In genomic region chr4:1777822-1778641, GRCh38 we compare ENCODE assay signal across 12 cellular contexts. TPM values are rescaled to one million over a fixed set of nuclear protein-coding genes. Genes with fewer than 3 reads are reported as not detected.
DNase-seq lines count a peak whose midpoint lies in the region; ATAC-seq, FAIRE-seq and TF ChIP-seq lines count a peak whose summit lies in the region.
"Had no signal": no experiment of that assay in that cellular context is flagged by ENCODE, and none has a peak within 500 bp of the region (broad histone marks: within the 10 kb centered on the region; RNA-seq: fewer than 3 reads in every experiment).

No MANE protein-coding gene starts in this region.

- H3K79me2 ChIP-seq in K562 (ENCODE audit: control insufficient read depth, insufficient read depth, low read length): no peaks in the 10 kb centered on the region
- H3K79me2 ChIP-seq: parathyroid adenoma had no signal

- no peaks in the 10 kb centered on the region for H3K9me1 ChIP-seq in K562 (ENCODE audit: control insufficient read depth, insufficient read depth, low read length)

- intact Hi-C loops in MCF 10A (cut with micrococcal nuclease) (no loop called here), breast epithelium (cut with DNase I; ENCODE audit: low total_unique reads) (no loop called here), K562 (cut with micrococcal nuclease) (no loop called here), upper lobe of right lung (cut with DNase I) (no loop called here)

- no peak for TF ChIP-seq CTCF in MCF 10A (IDR thresholded peaks at IDR 0.05; ENCODE audit: unreplicated experiment)
- TF ChIP-seq CTCF in breast epithelium (IDR thresholded peaks at IDR 0.05): no peak
- TF ChIP-seq CTCF in K562 (IDR thresholded peaks at IDR 0.05 in 2 of 3, conservative IDR thresholded peaks at IDR 0.05 in 1 of 3; ENCODE audit: insufficient read depth in 2 of 3, low read depth in 1 of 3, low read length in 3 of 3): no peak
- no peak for TF ChIP-seq CTCF in upper lobe of right lung (IDR thresholded peaks at IDR 0.05)

- H3K4me1 ChIP-seq in breast epithelium: no peaks in the 10 kb centered on the region
- H3K4me1 ChIP-seq in K562 (replicated peaks in 1 of 2; ENCODE audit: control insufficient read depth in 2 of 2, insufficient read depth in 2 of 2, low read length in 2 of 2): peaks cover 0 to 82% of the 10 kb centered on the region in 2 experiments; a peak in 4 of 5 replicates
- H3K4me1 ChIP-seq in upper lobe of right lung: peaks cover 8% of the 10 kb centered on the region
- H3K4me1 ChIP-seq: parathyroid adenoma had no signal

- TF ChIP-seq POLR2A in breast epithelium (IDR thresholded peaks at IDR 0.05): no peak
- no peak for TF ChIP-seq POLR2A in K562 (conservative IDR thresholded peaks at IDR 0.05)

- H3K36me3 ChIP-seq in breast epithelium: no peaks in the 10 kb centered on the region
- no peaks in the 10 kb centered on the region for H3K36me3 ChIP-seq in K562 (ENCODE audit: control insufficient read depth, insufficient read depth, low read length)
- H3K36me3 ChIP-seq in upper lobe of right lung: no peaks in the 10 kb centered on the region
- H3K36me3 ChIP-seq: WERI-Rb-1 had no signal

- ATAC-seq in K562 (peak; percentile 88), upper lobe of right lung (peak; percentile 40), GM19455 (IDR thresholded peaks at IDR 0.05; ENCODE audit: unreplicated experiment) (no peak)

- H3K9me3 Mint-ChIP-seq in MCF 10A (ENCODE audit: unreplicated experiment): no peaks in the 10 kb centered on the region
- H3K9me3 Mint-ChIP-seq: activated naive CD8-positive, alpha-beta T cell treated with anti-CD3 and anti-CD28 coated beads for 36 hours had no signal

- BruUV-seq in MCF 10A (replicated peaks; lab: Mats Ljungman, UMichigan) (no TSS peak), K562 (replicated peaks; lab: Mats Ljungman, UMichigan) (no TSS peak)

- H3K27ac ChIP-seq in breast epithelium: no peak overlapping the region
- H3K27ac ChIP-seq in K562 (ENCODE audit: extremely low read depth, low read depth, low read length): no peak overlapping the region
- no peak overlapping the region for H3K27ac ChIP-seq in upper lobe of right lung
- H3K27ac ChIP-seq: parathyroid adenoma, WERI-Rb-1 had no signal

- TF ChIP-seq RAD21 in K562 (CRISPR knock-in tag; conservative IDR thresholded peaks at IDR 0.05 in 1 of 2, IDR thresholded peaks at IDR 0.05 in 1 of 2): no peak

- H3K4me3 ChIP-seq in breast epithelium (no peak overlapping the region), K562 (no peak overlapping the region), upper lobe of right lung (no peak overlapping the region)

- H3K4me1 Mint-ChIP-seq in MCF 10A (ENCODE audit: insufficient read depth, unreplicated experiment): peaks cover 6% of the 10 kb centered on the region
- H3K4me1 Mint-ChIP-seq: activated naive CD8-positive, alpha-beta T cell treated with anti-CD3 and anti-CD28 coated beads for 36 hours had no signal

- FAIRE-seq in K562 (lab: Jason Lieb, UNC): peak; percentile 79

- H3K36me3 Mint-ChIP-seq in MCF 10A (ENCODE audit: insufficient read depth, unreplicated experiment): no peaks in the 10 kb centered on the region
- H3K36me3 Mint-ChIP-seq: activated naive CD8-positive, alpha-beta T cell treated with anti-CD3 and anti-CD28 coated beads for 36 hours had no signal

- H3K27ac Mint-ChIP-seq in MCF 10A (ENCODE audit: low read depth, unreplicated experiment): no peak overlapping the region
- H3K27ac Mint-ChIP-seq: activated naive CD8-positive, alpha-beta T cell treated with anti-CD3 and anti-CD28 coated beads for 36 hours had no signal

- no peaks in the 10 kb centered on the region for H3K27me3 Mint-ChIP-seq in MCF 10A (ENCODE audit: insufficient read depth, unreplicated experiment)
- H3K27me3 Mint-ChIP-seq: activated naive CD8-positive, alpha-beta T cell treated with anti-CD3 and anti-CD28 coated beads for 36 hours had no signal

- no peaks in the 10 kb centered on the region for H3K27me3 ChIP-seq in breast epithelium
- H3K27me3 ChIP-seq in K562 (ENCODE audit: control insufficient read depth in 2 of 2, insufficient read depth in 2 of 2, low read length in 2 of 2): no peaks in the 10 kb centered on the region
- H3K27me3 ChIP-seq in upper lobe of right lung: no peaks in the 10 kb centered on the region

- peak; percentile 62 for DNase-seq in MCF 10A (ENCODE audit: unreplicated experiment)
- DNase-seq in breast epithelium (ENCODE audit: low spot score in 2 of 2): no peak
- peak; percentile 78 to 82 (median 80) for DNase-seq in K562 (ENCODE audit: extremely low read depth in 1 of 4, low spot score in 3 of 4)
- DNase-seq in iris pigment epithelial cell (ENCODE audit: low read depth): peak; percentile 10
- DNase-seq in upper lobe of right lung: no peak
- DNase-seq in glomerular visceral epithelial cell (ENCODE audit: extremely low spot score): no peak
- DNase-seq in NCI-H1105 treated with DMSO at 0.1 percent for 48 hours (lab: John Stamatoyannopoulos, UW): no peak
- DNase-seq: activated naive CD8-positive, alpha-beta T cell treated with anti-CD3 and anti-CD28 coated beads for 36 hours; NCI-H748 treated with DMSO at 0.1 percent for 48 hours; WERI-Rb-1 had no signal

- 32% methylated on average over 20 of the region's 27 CpGs for WGBS in K562 (ENCODE audit: insufficient coverage, low coverage, missing lambda C conversion rate)

- CTCF ChIA-PET in MCF 10A (lab: Yijun Ruan, JAX) (interaction anchor here (0.6 to 1.0 kb wide), 3 partner anchors 26 to 109 kb away, joined by 3 to 4 read pairs (median 3); no protein-coding TSS in a partner anchor), K562 (lab: Yijun Ruan, JAX; ENCODE audit: low intra/inter-chr PET ratio) (no interaction called here)

- in situ Hi-C loops in K562 (cut with MboI): no loop called here

- POLR2A ChIA-PET in MCF 10A (lab: Yijun Ruan, JAX) (interaction anchor here (0.6 to 1.2 kb wide), 5 partner anchors 12 to 94 kb away, joined by 3 to 5 read pairs (median 3); partner anchors contain the start of gene SLBP), K562 (lab: Yijun Ruan, JAX) (interaction anchor here (0.9 to 2.2 kb wide), 5 partner anchors 12 to 146 kb away, joined by 3 to 6 read pairs (median 5); no protein-coding TSS in a partner anchor)

- H4K20me1 ChIP-seq in K562 (replicated peaks; ENCODE audit: control insufficient read depth, insufficient read depth, low read length): no peaks in the 10 kb centered on the region

- TF ChIP-seq EP300 in K562 (IDR thresholded peaks at IDR 0.05; ENCODE audit: low read length): no peak

- no peak overlapping the region for H3K4me3 Mint-ChIP-seq in MCF 10A (ENCODE audit: unreplicated experiment)
- H3K4me3 Mint-ChIP-seq: activated naive CD8-positive, alpha-beta T cell treated with anti-CD3 and anti-CD28 coated beads for 36 hours had no signal

- peak overlapping the region in 1 of 2 experiments; percentile 78; a peak in 2 of 4 replicates for H3K9ac ChIP-seq in K562 (ENCODE audit: insufficient read depth in 1 of 2, low read depth in 2 of 2, low read length in 2 of 2)
- H3K9ac ChIP-seq: parathyroid adenoma had no signal

- H3K9me3 ChIP-seq in breast epithelium: no peaks in the 10 kb centered on the region
- no peaks in the 10 kb centered on the region for H3K9me3 ChIP-seq in K562 (replicated peaks; ENCODE audit: control insufficient read depth, insufficient read depth, low read depth, low read length)
- H3K9me3 ChIP-seq in upper lobe of right lung: no peaks in the 10 kb centered on the region

- no peak overlapping the region for H3K4me2 ChIP-seq in K562 (ENCODE audit: insufficient read depth, low read length)

- no peak overlapping the region for H2AFZ ChIP-seq in K562 (ENCODE audit: low read depth, low read length)
- H2AFZ ChIP-seq: parathyroid adenoma had no signal

RNA-seq across cellular contexts. Expression of gene FGFR3, which starts 15.1 kb away (rescaled TPM):
- 2.5 and 6.5 TPM in 2 replicates for total RNA-seq in MCF 10A (2022)
- 1 to 10 TPM in 2 of 3 donors, under 1 TPM in 1; 0.80 to 3.5 (median 2.0) TPM for total RNA-seq in breast epithelium
- total RNA-seq in K562 (2011; cell fraction: chromatin; rRNA removed; ENCODE audit: low replicate concordance): 54.4 and 166 TPM in 2 replicates
- total RNA-seq in K562 (2011; cell fraction: nucleolus; rRNA removed): 200 and 208 TPM in 2 replicates
- total RNA-seq in K562 (2011; cell fraction: nucleoplasm; rRNA removed): 76.8 and 80.7 TPM in 2 replicates
- total RNA-seq in K562 (2014; rRNA removed): 39.9 and 43.8 TPM in 2 replicates
- total RNA-seq in K562 (2014; rRNA removed; fragmentation: Illumina TruSeq; extraction: Trizol): 6.3 and 6.5 TPM in 2 replicates
- total RNA-seq in K562 (2015; rRNA removed; fragmentation: Illumina TruSeq; extraction: Trizol): 12.7 and 14.1 TPM in 2 replicates
- total RNA-seq in K562 (2021): 47.8 and 60.4 TPM in 2 replicates
- 20.4 and 21.7 TPM in 2 replicates for polyA plus RNA-seq in K562 (2011; rRNA removed)
- 18.7 and 54.2 TPM in 2 replicates for polyA plus RNA-seq in K562 (2011; cell fraction: cytosol; rRNA removed)
- 176 and 334 TPM in 2 replicates for polyA plus RNA-seq in K562 (2011; cell fraction: nucleus; rRNA removed)
- polyA plus RNA-seq in K562 (2012): 15.0 and 22.4 TPM in 2 replicates
- polyA plus RNA-seq in K562 (2014; fragmentation: Illumina TruSeq; extraction: Trizol): 8.4 and 22.9 TPM in 2 replicates
- 1 to 10 TPM; 1.2 to 1.7 TPM for polyA plus RNA-seq in K562 (2014; fragmentation: Nextera tagmentation; extraction: Ambion mirVana)
- 48.9 and 51.5 TPM in 2 replicates for polyA plus RNA-seq in K562 (2014; rRNA removed)
- 3.9 and 9.3 TPM in 2 replicates for polyA minus RNA-seq in K562 (2011; rRNA and poly(A)+ RNA removed)
- 30.2 and 37.6 TPM in 2 replicates for polyA minus RNA-seq in K562 (2011; cell fraction: cytosol; rRNA and poly(A)+ RNA removed)
- 59.1 and 74.0 TPM in 2 replicates for polyA minus RNA-seq in K562 (2011; cell fraction: nucleus; rRNA and poly(A)+ RNA removed)
- 32.1 TPM for total RNA-seq in upper lobe of right lung
- total RNA-seq: activated naive CD8-positive, alpha-beta T cell treated with anti-CD3 and anti-CD28 coated beads for 36 hours had no signal

RNA-seq across cellular contexts. Expression of gene TACC3, which starts 56.7 kb away (rescaled TPM):
- 53.0 and 69.8 TPM in 2 replicates for total RNA-seq in MCF 10A (2022)
- 1 to 10 TPM; 4.1 to 7.8 (median 4.9) TPM for total RNA-seq in breast epithelium
- total RNA-seq in K562 (2011; cell fraction: chromatin; rRNA removed; ENCODE audit: low replicate concordance): 114 and 225 TPM in 2 replicates
- total RNA-seq in K562 (2011; cell fraction: nucleolus; rRNA removed): 114 and 126 TPM in 2 replicates
- total RNA-seq in K562 (2011; cell fraction: nucleoplasm; rRNA removed): 94.5 and 103 TPM in 2 replicates
- 66.3 and 80.2 TPM in 2 replicates for total RNA-seq in K562 (2014; rRNA removed)
- total RNA-seq in K562 (2014; rRNA removed; fragmentation: Illumina TruSeq; extraction: Trizol): 47.1 and 49.7 TPM in 2 replicates
- total RNA-seq in K562 (2015; rRNA removed; fragmentation: Illumina TruSeq; extraction: Trizol): 52.1 and 55.6 TPM in 2 replicates
- total RNA-seq in K562 (2021): 112 and 122 TPM in 2 replicates
- polyA plus RNA-seq in K562 (2011; rRNA removed): 50.3 and 50.8 TPM in 2 replicates
- 45.2 and 61.0 TPM in 2 replicates for polyA plus RNA-seq in K562 (2011; cell fraction: cytosol; rRNA removed)
- 150 and 212 TPM in 2 replicates for polyA plus RNA-seq in K562 (2011; cell fraction: nucleus; rRNA removed)
- 93.9 and 100.0 TPM in 2 replicates for polyA plus RNA-seq in K562 (2012)
- polyA plus RNA-seq in K562 (2014; fragmentation: Illumina TruSeq; extraction: Trizol): 95.2 and 122 TPM in 2 replicates
- polyA plus RNA-seq in K562 (2014; fragmentation: Nextera tagmentation; extraction: Ambion mirVana): 1 to 10 TPM; 1.9 to 2.8 TPM
- 90.1 and 102 TPM in 2 replicates for polyA plus RNA-seq in K562 (2014; rRNA removed)
- polyA minus RNA-seq in K562 (2011; rRNA and poly(A)+ RNA removed): 16.5 and 18.3 TPM in 2 replicates
- 37.4 and 55.6 TPM in 2 replicates for polyA minus RNA-seq in K562 (2011; cell fraction: cytosol; rRNA and poly(A)+ RNA removed)
- polyA minus RNA-seq in K562 (2011; cell fraction: nucleus; rRNA and poly(A)+ RNA removed): 40.5 and 49.1 TPM in 2 replicates
- 13.3 TPM for total RNA-seq in upper lobe of right lung

RNA-seq across cellular contexts. Expression of gene TMEM129, which starts 56.9 kb away (rescaled TPM):
- total RNA-seq in MCF 10A (2022): 25.5 and 38.3 TPM in 2 replicates
- 10 to 100 TPM; 40.5 to 47.3 (median 41.6) TPM for total RNA-seq in breast epithelium
- total RNA-seq in K562 (2011; cell fraction: chromatin; rRNA removed; ENCODE audit: low replicate concordance): 25.4 and 79.9 TPM in 2 replicates
- 85.2 and 91.1 TPM in 2 replicates for total RNA-seq in K562 (2011; cell fraction: nucleolus; rRNA removed)
- 51.7 and 55.1 TPM in 2 replicates for total RNA-seq in K562 (2011; cell fraction: nucleoplasm; rRNA removed)
- 34.3 and 44.0 TPM in 2 replicates for total RNA-seq in K562 (2014; rRNA removed)
- 5.8 and 7.8 TPM in 2 replicates for total RNA-seq in K562 (2014; rRNA removed; fragmentation: Illumina TruSeq; extraction: Trizol)
- total RNA-seq in K562 (2015; rRNA removed; fragmentation: Illumina TruSeq; extraction: Trizol): 18.4 and 20.4 TPM in 2 replicates
- 40.0 and 40.3 TPM in 2 replicates for total RNA-seq in K562 (2021)
- 17.9 and 28.9 TPM in 2 replicates for polyA plus RNA-seq in K562 (2011; rRNA removed)
- 37.3 and 93.7 TPM in 2 replicates for polyA plus RNA-seq in K562 (2011; cell fraction: cytosol; rRNA removed)
- 100 and 135 TPM in 2 replicates for polyA plus RNA-seq in K562 (2011; cell fraction: nucleus; rRNA removed)
- polyA plus RNA-seq in K562 (2012): 23.2 and 37.4 TPM in 2 replicates
- polyA plus RNA-seq in K562 (2014; fragmentation: Illumina TruSeq; extraction: Trizol): 18.8 and 24.3 TPM in 2 replicates
- under 1 TPM; 0.34 to 0.53 TPM for polyA plus RNA-seq in K562 (2014; fragmentation: Nextera tagmentation; extraction: Ambion mirVana)
- polyA plus RNA-seq in K562 (2014; rRNA removed): 42.9 and 47.2 TPM in 2 replicates
- polyA minus RNA-seq in K562 (2011; rRNA and poly(A)+ RNA removed): 5.4 and 10.2 TPM in 2 replicates
- 23.7 and 31.6 TPM in 2 replicates for polyA minus RNA-seq in K562 (2011; cell fraction: cytosol; rRNA and poly(A)+ RNA removed)
- polyA minus RNA-seq in K562 (2011; cell fraction: nucleus; rRNA and poly(A)+ RNA removed): 19.1 and 20.1 TPM in 2 replicates
- total RNA-seq in upper lobe of right lung: 33.2 TPM

Comparison
In these comparisons a context has a peak if more than half of its experiments do, and no peak if none do; other contexts are left out.
1. DNase-seq: peak in MCF 10A (single experiment), K562 (4 of 4) and iris pigment epithelial cell (single experiment); none in breast epithelium (0 of 2), upper lobe of right lung (single experiment), glomerular visceral epithelial cell (single experiment) and NCI-H1105 treated with DMSO at 0.1 percent for 48 hours (single experiment).